In genomic region chrX:21657318-21658151, GRCh38 we compare ENCODE assay signal across 14 cellular contexts. TPM values are rescaled to one million over a fixed set of nuclear protein-coding genes. Genes with fewer than 3 reads are reported as not detected.
DNase-seq lines count a peak whose midpoint lies in the region; ATAC-seq and TF ChIP-seq lines count a peak whose summit lies in the region.
"Had no signal": no experiment of that assay in that cellular context is flagged by ENCODE, and none has a peak within 500 bp of the region (broad histone marks: within the 10 kb centered on the region; RNA-seq: fewer than 3 reads in every experiment).

No MANE protein-coding gene starts in this region.

- H3K4me3 ChIP-seq in colonic mucosa: peak overlapping the region; percentile 30

- peaks cover 5 to 15% (median 9%) of the 10 kb centered on the region in 3 donors for H3K4me1 Mint-ChIP-seq in T-cell

- peak overlapping the region; percentile 11 to 88 for H3K27ac Mint-ChIP-seq in T-cell

- H3K9me3 ChIP-seq in colonic mucosa: no peaks in the 10 kb centered on the region
- H3K9me3 ChIP-seq: SK-N-SH had no signal

- POLR2A ChIA-PET in T-cell (lab: Charles Lee): no interaction called here

- H3K9me3 Mint-ChIP-seq in T-cell: no peaks in the 10 kb centered on the region

- H3K27ac ChIP-seq in colonic mucosa: no peak overlapping the region
- H3K27ac ChIP-seq: tibial nerve had no signal

- peaks cover 7% of the 10 kb centered on the region for H3K27me3 ChIP-seq in colonic mucosa

- H3K4me1 ChIP-seq in colonic mucosa: no peaks in the 10 kb centered on the region
- H3K4me1 ChIP-seq: tibial nerve had no signal

- DNase-seq in ELF-1 (ENCODE audit: low read depth, low spot score) (peak; percentile 28), T-cell (peak in 7 of 34 experiments; percentile 8 to 33 (median 15)), colonic mucosa (no peak), sciatic nerve (ENCODE audit: low spot score) (no peak)
- DNase-seq: COR-L47, left cardiac atrium, NCI-H1048, nucleus accumbens had no signal

- peak overlapping the region; percentile 71 to 75 (median 74) for H3K4me3 Mint-ChIP-seq in T-cell

- CTCF ChIA-PET in T-cell (lab: Charles Lee): no interaction called here

- H3K36me3 Mint-ChIP-seq in T-cell: no peaks in the 10 kb centered on the region

- no peak overlapping the region for H3K9ac ChIP-seq in colonic mucosa (ENCODE audit: low read depth in 2 of 2, low read length in 2 of 2)
- H3K9ac ChIP-seq: SK-N-SH had no signal

- ATAC-seq in T-cell (replicated peaks in 1 of 4) (peak; percentile 45 to 69 (median 60)), sciatic nerve (peak; percentile 12), HG02973 (IDR thresholded peaks at IDR 0.05; ENCODE audit: unreplicated experiment) (no peak), HG02588 (IDR thresholded peaks at IDR 0.05; ENCODE audit: unreplicated experiment) (no peak), GM19395 (IDR thresholded peaks at IDR 0.05; ENCODE audit: unreplicated experiment) (no peak), GM19035 (IDR thresholded peaks at IDR 0.05; ENCODE audit: unreplicated experiment) (no peak)

- no peak for TF ChIP-seq CTCF in colonic mucosa (IDR thresholded peaks at IDR 0.05)

- no peaks in the 10 kb centered on the region for H3K36me3 ChIP-seq in colonic mucosa
- H3K36me3 ChIP-seq: tibial nerve had no signal

- intact Hi-C loops in colonic mucosa (cut with DNase I) (no loop called here), sciatic nerve (cut with DNase I) (no loop called here)

- H3K27me3 Mint-ChIP-seq in T-cell: peaks cover 5 to 8% of the 10 kb centered on the region in 2 donors

RNA-seq across cellular contexts. Expression of gene KLHL34, which starts 0.6 kb away (rescaled TPM):
- total RNA-seq in T-cell (1 to 10 TPM in 4 of 5 donors, under 1 TPM in 1; 0.68 to 2.7 (median 2.6) TPM), colonic mucosa (1 to 10 TPM; 2.3 to 3.6 TPM), sciatic nerve (0.09 TPM)

Comparison
In these comparisons a context has a peak if more than half of its experiments do, and no peak if none do; other contexts are left out.
1. ATAC-seq: peak in T-cell (4 of 4) and sciatic nerve (single experiment); none in HG02973 (single experiment), HG02588 (single experiment), GM19395 (single experiment) and GM19035 (single experiment).